10 cellular contexts compared by ENCODE assay signal in genomic region chr3:187773233-187773962, GRCh38. TPM values are rescaled to one million over a fixed set of nuclear protein-coding genes. Genes with fewer than 3 reads are reported as not detected.
A peak's percentile ranks its signal among the peaks of the same experiment; 100 is the strongest.
DNase-seq lines count a peak whose midpoint lies in the region; ATAC-seq and TF ChIP-seq lines count a peak whose summit lies in the region.
"Had no signal": no experiment of that assay in that cellular context is flagged by ENCODE, and none has a peak within 500 bp of the region (broad histone marks: within the 10 kb centered on the region; RNA-seq: fewer than 3 reads in every experiment).

No MANE protein-coding gene starts in this region.

- peaks cover 15% of the 10 kb centered on the region for H3K4me1 ChIP-seq in PC-3 (ENCODE audit: insufficient read depth, low read length)

- BruUV-seq in PC-3 (replicated peaks; lab: Mats Ljungman, UMichigan): no TSS peak

- DNase-seq in GM06990 (ENCODE audit: extremely low read depth, insufficient read length) (peak; percentile 66), WTC11 (ENCODE audit: low spot score) (no peak), NCI-H69 (lab: John Stamatoyannopoulos, UW) (no peak), PC-3 (no peak), DMS53 treated with DMSO at 0.1 percent for 48 hours (lab: John Stamatoyannopoulos, UW; ENCODE audit: unreplicated experiment) (no peak), COLO668 (lab: John Stamatoyannopoulos, UW; ENCODE audit: unreplicated experiment) (no peak)
- DNase-seq: activated CD4-positive, CD25-positive, alpha-beta regulatory T cell had no signal

- CTCF ChIA-PET in WTC11 (lab: Charles Lee) (no interaction called here), PC-3 (lab: Charles Lee) (no interaction called here)

- no peaks in the 10 kb centered on the region for H3K79me2 ChIP-seq in PC-3 (ENCODE audit: low read length)

- H3K9me3 Mint-ChIP-seq in WTC11: no peaks in the 10 kb centered on the region

- H3K36me3 Mint-ChIP-seq in WTC11: no peaks in the 10 kb centered on the region

- H3K9me3 ChIP-seq in PC-3 (ENCODE audit: low read length): no peaks in the 10 kb centered on the region

- H3K4me3 ChIP-seq in GM06990 (replicated peaks; ENCODE audit: low read depth, low read length) (peak overlapping the region; percentile 36), PC-3 (ENCODE audit: low read length) (no peak overlapping the region)

- H3F3A ChIP-seq in PC-3 (ENCODE audit: low read length, unreplicated experiment): no peaks in the 10 kb centered on the region

- H3K4me2 ChIP-seq in PC-3 (ENCODE audit: low read length): no peak overlapping the region
- H3K4me2 ChIP-seq: KMS-11 had no signal

- H3K4me3 Mint-ChIP-seq in WTC11: no peak overlapping the region

- intact Hi-C loops in PC-3 (cut with micrococcal nuclease): no loop called here

- no peaks in the 10 kb centered on the region for H3K27me3 Mint-ChIP-seq in WTC11 (ENCODE audit: low read depth)

- no peak overlapping the region for H3K27ac Mint-ChIP-seq in WTC11

- no peak overlapping the region for H3K9ac ChIP-seq in PC-3 (ENCODE audit: low read length)
- H3K9ac ChIP-seq: KMS-11 had no signal

- ATAC-seq in GM19463 (IDR thresholded peaks at IDR 0.05; ENCODE audit: unreplicated experiment) (peak; percentile 53), HG03135 (IDR thresholded peaks at IDR 0.05; ENCODE audit: unreplicated experiment) (peak; percentile 67), WTC11 (peak; percentile 76), PC-3 (no peak)

- POLR2A ChIA-PET in WTC11 (lab: Charles Lee): no interaction called here
- POLR2A ChIA-PET in PC-3 (lab: Charles Lee; ENCODE audit: unreplicated experiment): no interaction called here

- peaks cover 13% of the 10 kb centered on the region for H3K4me1 Mint-ChIP-seq in WTC11

- H3K9me2 ChIP-seq in PC-3 (replicated peaks; ENCODE audit: low read length): no peaks in the 10 kb centered on the region

- H3K27me3 ChIP-seq in GM06990 (replicated peaks; ENCODE audit: control insufficient read depth, insufficient read depth, low read length) (no peaks in the 10 kb centered on the region), PC-3 (ENCODE audit: low read length) (no peaks in the 10 kb centered on the region)

- no peak overlapping the region for H3K27ac ChIP-seq in PC-3 (ENCODE audit: low read length)
- H3K27ac ChIP-seq: KMS-11 had no signal

- H3K36me3 ChIP-seq in GM06990 (ENCODE audit: control insufficient read depth, insufficient read depth, low read length) (no peaks in the 10 kb centered on the region), PC-3 (ENCODE audit: low read depth, low read length) (no peaks in the 10 kb centered on the region)

- H2AFZ ChIP-seq in PC-3 (ENCODE audit: low read length): no peak overlapping the region

- TF ChIP-seq CTCF in GM06990 (IDR thresholded peaks at IDR 0.05; ENCODE audit: insufficient read depth, low read length, poor library complexity, severe bottlenecking) (no peak), WTC11 (IDR thresholded peaks at IDR 0.05) (no peak), PC-3 (conservative IDR thresholded peaks at IDR 0.05; ENCODE audit: low read depth, low read length) (no peak)

- H4K20me1 ChIP-seq in PC-3 (ENCODE audit: low read length): no peaks in the 10 kb centered on the region

TF ChIP-seq in WTC11, 78 proteins besides CTCF, POLR2A, EP300 and RAD21 (continues in another document):
- TF ChIP-seq SMAD4 (CRISPR knock-in tag; IDR thresholded peaks at IDR 0.05) (no peak), AFF4 (CRISPR knock-in tag; IDR thresholded peaks at IDR 0.05; ENCODE audit: borderline replicate concordance) (no peak), MXD4 (CRISPR knock-in tag; IDR thresholded peaks at IDR 0.05; ENCODE audit: borderline replicate concordance) (no peak), OVOL2 (CRISPR knock-in tag; IDR thresholded peaks at IDR 0.05; ENCODE audit: borderline replicate concordance) (no peak), PRDM15 (CRISPR knock-in tag; IDR thresholded peaks at IDR 0.05) (no peak), ZNF281 (CRISPR knock-in tag; IDR thresholded peaks at IDR 0.05) (no peak), ZMAT4 (CRISPR knock-in tag; IDR thresholded peaks at IDR 0.05) (no peak), HMGA2 (CRISPR knock-in tag; IDR thresholded peaks at IDR 0.05) (no peak), ZNF671 (CRISPR knock-in tag; IDR thresholded peaks at IDR 0.05) (no peak), CDX4 (CRISPR knock-in tag; IDR thresholded peaks at IDR 0.05; ENCODE audit: borderline replicate concordance) (no peak)

RNA-seq across cellular contexts. Expression of gene BCL6, which starts 28.1 kb away (rescaled TPM):
- 10.2 to 11.8 TPM (median 11.2 TPM) in 3 replicates for total RNA-seq in WTC11 (2021)
- total RNA-seq in PC-3 (2014; rRNA removed): 7.7 and 11.8 TPM in 2 replicates
